In genomic region chrX:22748093-22748999, GRCh38 we compare ENCODE assay signal across 1 cellular context.
TF ChIP-seq lines count a peak whose summit lies in the region.

No MANE protein-coding gene starts in this region.

TF ChIP-seq in GM23338, 12 proteins besides CTCF, POLR2A, EP300 and RAD21 (continued from another document):
- TF ChIP-seq ZNF462 (CRISPR knock-in tag; IDR thresholded peaks at IDR 0.05) (no peak), ZNF114 (CRISPR knock-in tag; IDR thresholded peaks at IDR 0.05) (no peak), NANOG (IDR thresholded peaks at IDR 0.05; ENCODE audit: borderline replicate concordance) (no peak), POLR2AphosphoS5 (IDR thresholded peaks at IDR 0.05; ENCODE audit: low read depth) (no peak), ETS1 (IDR thresholded peaks at IDR 0.05) (no peak), CREB1 (CRISPR knock-in tag; IDR thresholded peaks at IDR 0.05; ENCODE audit: low read depth) (no peak), ZNF331 (CRISPR knock-in tag; IDR thresholded peaks at IDR 0.05; ENCODE audit: low read depth) (no peak)
